Comparison of ENCODE assay signal across 6 cellular contexts in genomic region chr1:18011703-18012102, GRCh38.
"Had no signal": no experiment of that assay in that cellular context is flagged by ENCODE, and none has a peak within 500 bp of the region (broad histone marks: within the 10 kb centered on the region; RNA-seq: fewer than 3 reads in every experiment).

No MANE protein-coding gene starts in this region.

- DNase-seq: IMR-90, KBM-7, KG1 had no signal

- H3K4me3 ChIP-seq: K562 had no signal

- H3K27ac ChIP-seq: HL-60 had no signal

- ATAC-seq: HepG2, K562 had no signal
